Comparison of ENCODE assay signal across 1 cellular context in the genomic region with DNA sequence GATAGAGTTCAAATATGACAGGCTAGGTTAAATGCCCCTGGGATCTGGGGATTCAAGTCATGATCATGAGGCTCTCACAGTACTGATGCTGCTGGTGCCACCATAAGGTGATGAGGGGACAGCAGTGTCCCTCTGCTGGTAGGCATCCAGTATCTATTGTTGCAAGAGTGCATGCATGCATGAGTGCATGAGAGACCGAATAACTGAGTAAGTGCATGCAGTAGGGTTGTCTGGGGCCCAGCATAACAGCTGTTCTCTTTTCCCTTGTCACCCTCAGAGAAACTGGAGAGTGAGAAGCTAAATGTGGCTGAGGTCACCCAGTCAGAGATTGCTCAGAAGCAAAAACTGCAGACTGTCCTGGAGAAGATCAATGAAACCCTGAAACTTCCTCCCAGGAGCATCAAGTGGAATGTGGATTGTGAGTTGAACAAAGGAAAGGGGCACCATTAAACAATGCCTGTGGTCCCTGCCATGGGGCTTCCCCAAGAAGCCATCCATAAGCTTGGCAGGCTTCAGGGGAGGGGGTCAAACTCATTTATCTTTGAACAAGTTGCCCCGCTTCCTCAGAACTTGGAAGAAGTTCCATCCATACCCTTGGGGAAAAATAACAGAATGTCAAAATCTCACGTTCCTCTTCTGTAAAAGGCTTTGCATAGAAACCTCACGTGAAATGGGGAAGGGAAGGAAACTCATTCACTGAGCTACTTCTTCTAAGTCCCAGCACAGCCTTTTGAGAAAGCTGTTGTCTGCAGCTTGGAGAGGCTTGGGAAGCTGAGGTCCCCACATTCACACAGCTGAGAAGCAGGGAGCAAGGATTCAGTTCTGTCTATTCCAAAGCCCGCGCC.
TF ChIP-seq lines count a peak whose summit lies in the region.

No MANE protein-coding gene starts in this region.

TF ChIP-seq in IMR-90, 13 proteins besides CTCF, POLR2A, EP300 and RAD21 (continued from another document):
- TF ChIP-seq CHD1 (IDR thresholded peaks at IDR 0.05; ENCODE audit: low read depth, low read length), result no peak
